ENCODE assay signal across 29 cellular contexts in genomic region chr20:22672191-22672590, GRCh38.
"Had no signal": no experiment of that assay in that cellular context is flagged by ENCODE, and none has a peak within 500 bp of the region (broad histone marks: within the 10 kb centered on the region; RNA-seq: fewer than 3 reads in every experiment).

No MANE protein-coding gene starts in this region.

- H3K27me3 ChIP-seq: testis, thyroid gland, upper lobe of left lung, uterus, vagina had no signal

- H3K9me3 ChIP-seq: testis, thyroid gland, uterus, vagina had no signal

- H3K4me3 ChIP-seq: stomach, suprapubic skin, testis, thoracic aorta, thyroid gland, tibial artery, tibial nerve, transverse colon, upper lobe of left lung, upper lobe of right lung, uterus, vagina had no signal

- H3K36me3 Mint-ChIP-seq: stimulated activated effector memory CD8-positive, alpha-beta T cell treated with anti-CD3 and anti-CD28 coated beads, Interleukin-12 subunit alpha, Interleukin-12 subunit beta, amount 100 ng/mL, for 72 hours; stimulated activated memory B cell treated with anti-CD40 and anti-IgM and Interleukin-4, amounts not matched to agents 10 μg/mL and 1 μg/mL and 100 μg/mL, for 72 hours; type B pancreatic cell had no signal

- H3K27ac Mint-ChIP-seq: stimulated activated effector memory CD8-positive, alpha-beta T cell treated with anti-CD3 and anti-CD28 coated beads, Interleukin-12 subunit alpha, Interleukin-12 subunit beta, amount 100 ng/mL, for 72 hours; stimulated activated memory B cell treated with anti-CD40 and anti-IgM and Interleukin-4, amounts not matched to agents 10 μg/mL and 1 μg/mL and 100 μg/mL, for 72 hours; stimulated activated naive B cell treated with anti-CD40 and anti-IgM and Interleukin-4, amounts not matched to agents 10 μg/mL and 1 μg/mL and 100 μg/mL, for 72 hours; stimulated activated naive CD8-positive, alpha-beta T cell treated with anti-CD3 and anti-CD28 coated beads, Interleukin-15, amount 100 ng/mL, for 72 hours; stimulated activated naive CD8-positive, alpha-beta T cell treated with anti-CD3 and anti-CD28 coated beads, Interleukin-15, Interleukin-2, amounts not matched to agents 100 ng/mL and 50 ng/mL, for 24 hours; type B pancreatic cell had no signal

- ATAC-seq: stimulated activated effector memory CD8-positive, alpha-beta T cell treated with anti-CD3 and anti-CD28 coated beads, Interleukin-12 subunit alpha, Interleukin-12 subunit beta, amount 100 ng/mL, for 72 hours; stimulated activated memory B cell treated with anti-CD40 and anti-IgM and Interleukin-4, amounts not matched to agents 10 μg/mL and 1 μg/mL and 100 μg/mL, for 72 hours; stimulated activated naive B cell treated with anti-CD40 and anti-IgM and Interleukin-4, amounts not matched to agents 10 μg/mL and 1 μg/mL and 100 μg/mL, for 72 hours; stimulated activated naive CD8-positive, alpha-beta T cell treated with anti-CD3 and anti-CD28 coated beads, Interleukin-15, amount 100 ng/mL, for 72 hours; stimulated activated naive CD8-positive, alpha-beta T cell treated with anti-CD3 and anti-CD28 coated beads, Interleukin-15, Interleukin-2, amounts not matched to agents 100 U/mL and 50 U/mL, for 24 hours; upper lobe of right lung had no signal

- DNase-seq: stimulated activated CD4-positive, alpha-beta T cell treated with anti-CD3 and anti-CD28 coated beads, Interleukin-2, amount 100 ng/mL, for 48 hours; stimulated activated CD4-positive, alpha-beta T cell treated with anti-CD3 and anti-CD28 coated beads, Interleukin-4, amount 100 ng/mL, for 1 hour; stimulated activated CD4-positive, alpha-beta T cell treated with anti-CD3 and anti-CD28 coated beads, Interleukin-4, amount 100 ng/mL, for 24 hours; stimulated activated CD4-positive, alpha-beta T cell treated with anti-CD3 and anti-CD28 coated beads, Interleukin-4, amount 100 ng/mL, for 4 hours; stimulated activated CD8-positive, alpha-beta memory T cell treated with anti-CD3 and anti-CD28 coated beads, Interleukin-4, amount 100 ng/mL, for 48 hours; stimulated activated naive B cell treated with anti-CD40 and anti-IgM and Interleukin-4, amounts not matched to agents 10 μg/mL and 1 μg/mL and 100 μg/mL, for 72 hours; stimulated activated naive CD4-positive, alpha-beta T cell; stimulated activated naive CD4-positive, alpha-beta T cell treated with Interleukin-2 at 50 U/mL for 16 hours; stimulated activated naive CD8-positive, alpha-beta T cell treated with anti-CD3 and anti-CD28 coated beads, Interleukin-15, amount 100 ng/mL, for 72 hours; stimulated activated naive CD8-positive, alpha-beta T cell treated with anti-CD3 and anti-CD28 coated beads, Interleukin-15, Interleukin-2, amounts not matched to agents 100 U/mL and 50 U/mL, for 24 hours; stomach; substantia nigra; testis; thyroid gland; tibial artery; transverse colon; trophoblast cell; upper lobe of left lung; upper lobe of right lung; uterus had no signal

- H3K36me3 ChIP-seq: stomach, suprapubic skin, thoracic aorta, thyroid gland, tibial artery, tibial nerve, transverse colon, upper lobe of left lung, upper lobe of right lung, uterus, vagina had no signal

- H3K4me1 ChIP-seq: suprapubic skin, testis, thyroid gland, tibial artery, tibial nerve, transverse colon, upper lobe of left lung, upper lobe of right lung, uterus, vagina had no signal

- H3K27ac ChIP-seq: stomach, suprapubic skin, testis, thoracic aorta, thyroid gland, tibial artery, tibial nerve, transverse colon, upper lobe of left lung, upper lobe of right lung, uterus, vagina had no signal

- H3K4me1 Mint-ChIP-seq: stimulated activated effector memory CD8-positive, alpha-beta T cell treated with anti-CD3 and anti-CD28 coated beads, Interleukin-12 subunit alpha, Interleukin-12 subunit beta, amount 100 ng/mL, for 72 hours; stimulated activated memory B cell treated with anti-CD40 and anti-IgM and Interleukin-4, amounts not matched to agents 10 μg/mL and 1 μg/mL and 100 μg/mL, for 72 hours; stimulated activated naive CD8-positive, alpha-beta T cell treated with anti-CD3 and anti-CD28 coated beads, Interleukin-15, amount 100 ng/mL, for 72 hours had no signal

- H3K4me3 Mint-ChIP-seq: stimulated activated effector memory CD8-positive, alpha-beta T cell treated with anti-CD3 and anti-CD28 coated beads, Interleukin-12 subunit alpha, Interleukin-12 subunit beta, amount 100 ng/mL, for 72 hours; stimulated activated memory B cell treated with anti-CD40 and anti-IgM and Interleukin-4, amounts not matched to agents 10 μg/mL and 1 μg/mL and 100 μg/mL, for 72 hours; stimulated activated naive B cell treated with anti-CD40 and anti-IgM and Interleukin-4, amounts not matched to agents 10 μg/mL and 1 μg/mL and 100 μg/mL, for 72 hours; stimulated activated naive CD8-positive, alpha-beta T cell treated with anti-CD3 and anti-CD28 coated beads, Interleukin-15, amount 100 ng/mL, for 72 hours; stimulated activated naive CD8-positive, alpha-beta T cell treated with anti-CD3 and anti-CD28 coated beads, Interleukin-15, Interleukin-2, amounts not matched to agents 100 ng/mL and 50 ng/mL, for 24 hours; type B pancreatic cell had no signal

- H3K27me3 Mint-ChIP-seq: stimulated activated memory B cell treated with anti-CD40 and anti-IgM and Interleukin-4, amounts not matched to agents 10 μg/mL and 1 μg/mL and 100 μg/mL, for 72 hours; stimulated activated naive CD8-positive, alpha-beta T cell treated with anti-CD3 and anti-CD28 coated beads, Interleukin-15, amount 100 ng/mL, for 72 hours had no signal

- FAIRE-seq: urothelium cell line had no signal
